ENCODE assay signal across 31 cellular contexts in the genomic region with DNA sequence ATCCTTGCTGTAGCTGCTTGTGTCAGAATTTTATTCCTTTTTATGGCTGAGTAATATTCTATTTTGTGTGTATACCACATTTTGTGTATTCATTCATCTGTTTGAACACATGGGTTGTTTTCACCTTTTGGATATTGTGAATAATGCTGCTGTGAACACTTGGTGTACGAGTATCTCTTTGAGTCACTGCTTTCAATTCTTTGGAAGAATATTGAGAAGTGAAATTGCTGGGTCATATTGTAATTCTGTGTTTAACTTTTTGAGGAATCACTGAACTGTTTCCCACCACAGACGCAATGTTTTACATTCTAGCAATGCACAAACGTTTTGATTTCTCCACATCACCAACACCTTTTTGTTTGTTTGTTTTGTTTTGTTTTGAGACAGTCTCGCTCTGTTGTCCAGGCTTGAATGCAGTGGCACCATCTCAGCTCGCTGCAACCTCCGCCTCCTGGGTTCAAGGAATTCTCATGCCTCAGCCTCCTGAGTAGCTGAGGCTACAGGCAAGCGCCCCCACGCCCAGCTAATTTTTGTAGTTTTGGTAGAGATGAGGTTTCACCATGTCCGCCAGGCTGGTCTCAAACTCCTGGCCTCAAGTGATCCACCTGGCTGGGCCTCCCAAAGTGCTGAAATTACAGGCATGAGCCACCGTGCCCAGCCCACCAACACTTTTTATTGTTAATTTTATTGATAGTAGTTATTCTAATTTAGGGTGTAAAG. TPM values are rescaled to one million over a fixed set of nuclear protein-coding genes. Genes with fewer than 3 reads are reported as not detected.
"Had no signal": no experiment of that assay in that cellular context is flagged by ENCODE, and none has a peak within 500 bp of the region (broad histone marks: within the 10 kb centered on the region; RNA-seq: fewer than 3 reads in every experiment).

No MANE protein-coding gene starts in this region.

- H3K4me1 Mint-ChIP-seq: activated B cell treated with CpG ODN at 0.5 μM for 24 hours; activated naive CD4-positive, alpha-beta T cell treated with anti-CD3 and anti-CD28 coated beads, Interleukin-2, amount 10 ng/mL, durations not matched to agents 7 days and 5 days; IgD-negative memory B cell had no signal

- H3K36me3 Mint-ChIP-seq: activated naive CD4-positive, alpha-beta T cell treated with anti-CD3 and anti-CD28 coated beads, Interleukin-2, amount 10 ng/mL, durations not matched to agents 7 days and 5 days; activated naive CD8-positive, alpha-beta T cell treated with anti-CD3 and anti-CD28 coated beads for 36 hours; IgD-negative memory B cell had no signal

- H3K27ac ChIP-seq: brain microvascular endothelial cell, cardiac muscle cell had no signal

- H3K27ac Mint-ChIP-seq: activated B cell treated with CpG ODN at 0.5 μM for 24 hours; activated CD4-positive, alpha-beta T cell treated with anti-CD3 and anti-CD28 coated beads, Interleukin-2, amount 10 ng/mL, durations not matched to agents 24 days and 14 days; activated naive CD4-positive, alpha-beta T cell treated with anti-CD3 and anti-CD28 coated beads, Interleukin-2, amount 10 ng/mL, durations not matched to agents 7 days and 5 days; activated naive CD8-positive, alpha-beta T cell treated with anti-CD3 and anti-CD28 coated beads for 36 hours; activated T-helper 2 cell treated with anti-CD3 and anti-CD28 coated beads, Interferon-gamma antibody, Interleukin-2, Interleukin-4, amounts not matched to agents 10 μg/mL and 5 μg/mL and 100 μg/mL, durations not matched to agents 14 hours and 24 hours and 36 hours; IgD-negative memory B cell; T-helper 1 cell treated with Interleukin-12 subunit alpha and Interleukin-12 subunit beta and Interleukin-4 antibody, amounts not matched to agents 30 μg/mL and 1 μg/mL, for 36 hours had no signal

- ATAC-seq: Right ventricle myocardium inferior had no signal

- DNase-seq: activated B cell treated with CpG ODN at 0.5 μM for 24 hours; activated CD4-positive, alpha-beta T cell treated with anti-CD3 and anti-CD28 coated beads for 1 hour; activated CD4-positive, alpha-beta T cell treated with anti-CD3 and anti-CD28 coated beads, Interleukin-2, amount 10 ng/mL, durations not matched to agents 24 days and 14 days; activated CD4-positive, alpha-beta T cell treated with anti-CD3 and anti-CD28 coated beads, Interleukin-2, amount 50 U/mL, for 48 hours; activated gamma-delta T cell treated with Interleukin-2 at 50 U/mL for 16 hours; activated naive CD4-positive, alpha-beta T cell treated with anti-CD3 and anti-CD28 coated beads, Interleukin-2, amount 10 ng/mL, durations not matched to agents 7 days and 5 days; activated naive CD8-positive, alpha-beta T cell treated with anti-CD3 and anti-CD28 coated beads for 36 hours; activated T-cell treated with anti-CD3 and anti-CD28 coated beads for 4 hours; activated T-cell treated with anti-CD3 and anti-CD28 coated beads, Interleukin-2, amount 50 U/mL, for 48 hours; brain microvascular endothelial cell; KG1; MV-4-11; NCI-H1092 treated with DMSO at 0.1 percent for 48 hours; NCI-H1417 treated with DMSO at 0.1 percent for 48 hours; NCI-H1694; NCI-H2029; NCI-H2107; NCI-H2171 treated with DMSO at 0.1 percent for 48 hours; NCI-H345; NCI-H510A treated with DMSO at 0.1 percent for 48 hours; RPMI8226 had no signal

- H3K4me3 Mint-ChIP-seq: activated B cell treated with CpG ODN at 0.5 μM for 24 hours; activated CD4-positive, alpha-beta T cell treated with anti-CD3 and anti-CD28 coated beads, Interleukin-2, amount 10 ng/mL, durations not matched to agents 24 days and 14 days; activated naive CD4-positive, alpha-beta T cell treated with anti-CD3 and anti-CD28 coated beads, Interleukin-2, amount 10 ng/mL, durations not matched to agents 7 days and 5 days; activated naive CD8-positive, alpha-beta T cell treated with anti-CD3 and anti-CD28 coated beads for 36 hours; T-helper 1 cell treated with Interleukin-12 subunit alpha and Interleukin-12 subunit beta and Interleukin-4 antibody, amounts not matched to agents 30 μg/mL and 1 μg/mL, for 36 hours had no signal

- H3K4me3 ChIP-seq: cardiac muscle cell had no signal

- H3K36me3 ChIP-seq: brain microvascular endothelial cell, cardiac muscle cell had no signal

- H3K9me3 Mint-ChIP-seq: activated B cell treated with CpG ODN at 0.5 μM for 24 hours; activated CD4-positive, alpha-beta T cell treated with anti-CD3 and anti-CD28 coated beads, Interleukin-2, amount 10 ng/mL, durations not matched to agents 24 days and 14 days; activated naive CD4-positive, alpha-beta T cell treated with anti-CD3 and anti-CD28 coated beads, Interleukin-2, amount 10 ng/mL, durations not matched to agents 7 days and 5 days; activated naive CD8-positive, alpha-beta T cell treated with anti-CD3 and anti-CD28 coated beads for 36 hours; activated T-helper 2 cell treated with anti-CD3 and anti-CD28 coated beads, Interferon-gamma antibody, Interleukin-2, Interleukin-4, amounts not matched to agents 10 μg/mL and 5 μg/mL and 100 μg/mL, durations not matched to agents 14 hours and 24 hours and 36 hours; T-helper 1 cell treated with Interleukin-12 subunit alpha and Interleukin-12 subunit beta and Interleukin-4 antibody, amounts not matched to agents 30 μg/mL and 1 μg/mL, for 36 hours had no signal

RNA-seq across cellular contexts. Expression of a gene that starts 21.7 kb away (rescaled TPM):
- total RNA-seq: LHCN-M2, OCI-LY7 had no signal

RNA-seq across cellular contexts. Expression of a gene that starts 36.0 kb away (rescaled TPM):
- total RNA-seq: activated B cell treated with CpG ODN at 0.5 μM for 24 hours; activated CD4-positive, alpha-beta T cell treated with anti-CD3 and anti-CD28 coated beads, Interleukin-2, amount 10 ng/mL, durations not matched to agents 24 days and 14 days; activated naive CD8-positive, alpha-beta T cell treated with anti-CD3 and anti-CD28 coated beads for 36 hours; activated T-helper 2 cell treated with anti-CD3 and anti-CD28 coated beads, Interferon-gamma antibody, Interleukin-2, Interleukin-4, amounts not matched to agents 10 μg/mL and 5 μg/mL and 100 μg/mL, durations not matched to agents 14 hours and 24 hours and 36 hours; cardiac muscle cell; LHCN-M2; M059J; OCI-LY7; Right ventricle myocardium inferior; SK-MEL-5 had no signal
- polyA plus RNA-seq: cardiac muscle cell, IgD-negative memory B cell had no signal

RNA-seq across cellular contexts. Expression of a gene that starts 37.4 kb away (rescaled TPM):
- total RNA-seq: activated B cell treated with CpG ODN at 0.5 μM for 24 hours; activated CD4-positive, alpha-beta T cell treated with anti-CD3 and anti-CD28 coated beads, Interleukin-2, amount 10 ng/mL, durations not matched to agents 24 days and 14 days; activated naive CD8-positive, alpha-beta T cell treated with anti-CD3 and anti-CD28 coated beads for 36 hours; activated T-helper 2 cell treated with anti-CD3 and anti-CD28 coated beads, Interferon-gamma antibody, Interleukin-2, Interleukin-4, amounts not matched to agents 10 μg/mL and 5 μg/mL and 100 μg/mL, durations not matched to agents 14 hours and 24 hours and 36 hours; cardiac muscle cell; LHCN-M2; M059J; OCI-LY7; Right ventricle myocardium inferior; SK-MEL-5 had no signal
- polyA plus RNA-seq: adipose tissue, IgD-negative memory B cell had no signal
